In the genomic region with DNA sequence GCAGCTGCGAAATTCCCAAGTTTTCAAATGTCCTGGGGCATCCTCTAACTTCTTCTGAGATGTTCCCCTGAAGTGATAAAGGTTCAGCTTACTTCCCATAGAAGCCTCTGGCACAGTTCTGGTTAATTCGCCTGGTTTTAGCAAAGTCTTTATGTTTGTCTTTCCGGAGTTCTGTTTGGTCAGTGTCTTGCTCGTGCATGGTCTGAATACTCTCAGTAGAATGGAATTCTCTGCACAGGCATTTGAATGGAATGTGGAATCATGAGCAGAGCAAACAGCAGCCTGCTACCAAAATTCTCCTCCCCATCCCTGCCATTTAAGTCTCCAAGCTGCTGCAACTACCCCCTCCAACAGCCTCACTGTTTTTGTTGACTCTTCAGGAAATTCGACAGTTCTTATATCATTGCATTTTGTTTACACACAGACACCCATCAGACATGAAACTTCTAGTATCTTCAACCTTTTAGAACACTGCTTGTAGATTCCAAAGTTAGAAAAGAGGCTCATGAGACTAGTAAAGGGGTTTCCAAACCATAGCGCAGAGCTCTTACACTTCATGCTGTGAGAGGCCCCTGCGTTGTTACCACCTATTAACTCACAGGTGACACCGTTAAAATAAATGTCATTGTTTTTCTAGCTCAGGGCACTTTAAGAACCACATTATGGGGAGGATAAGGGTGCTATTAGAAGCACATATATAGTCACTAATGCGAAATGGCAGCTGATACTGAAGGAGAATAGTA, we compare ENCODE assay signal across 11 cellular contexts.
A peak's percentile ranks its signal among the peaks of the same experiment; 100 is the strongest.
DNase-seq lines count a peak whose midpoint lies in the region; ATAC-seq, FAIRE-seq and TF ChIP-seq lines count a peak whose summit lies in the region.
"Had no signal": no experiment of that assay in that cellular context is flagged by ENCODE, and none has a peak within 500 bp of the region (broad histone marks: within the 10 kb centered on the region; RNA-seq: fewer than 3 reads in every experiment).

No MANE protein-coding gene starts in this region.

- H3K36me3 Mint-ChIP-seq in mesothelial cell of epicardium: no peaks in the 10 kb centered on the region

- no peak for FAIRE-seq in GM12891 (lab: Jason Lieb, UNC)
- FAIRE-seq: GM19239 had no signal

- ATAC-seq in HG02763 (IDR thresholded peaks at IDR 0.05; ENCODE audit: unreplicated experiment) (no peak), HG03571 (IDR thresholded peaks at IDR 0.05; ENCODE audit: unreplicated experiment) (no peak)

- H3K27me3 Mint-ChIP-seq in mesothelial cell of epicardium (ENCODE audit: low read depth): no peaks in the 10 kb centered on the region

- peak overlapping the region; percentile 74 for H3K27ac Mint-ChIP-seq in mesothelial cell of epicardium
- H3K27ac Mint-ChIP-seq: activated T-helper 1 cell treated with anti-CD3 and anti-CD28 coated beads, Interleukin-12 subunit alpha, Interleukin-12 subunit beta, Interleukin-2, Interleukin-4 antibody, amounts not matched to agents 30 ng/mL and 10 ng/mL and 1 ng/mL, durations not matched to agents 14 hours and 24 hours and 36 hours had no signal

- H3K4me1 Mint-ChIP-seq in mesothelial cell of epicardium: peaks cover 9% of the 10 kb centered on the region

- no peak overlapping the region for H3K4me3 ChIP-seq in epithelial cell of proximal tubule (ENCODE audit: low read depth, low read length)

- peaks cover 3% of the 10 kb centered on the region for H3K9me3 Mint-ChIP-seq in mesothelial cell of epicardium
- H3K9me3 Mint-ChIP-seq: activated T-helper 1 cell treated with anti-CD3 and anti-CD28 coated beads, Interleukin-12 subunit alpha, Interleukin-12 subunit beta, Interleukin-2, Interleukin-4 antibody, amounts not matched to agents 30 ng/mL and 10 ng/mL and 1 ng/mL, durations not matched to agents 14 hours and 24 hours and 36 hours had no signal

- TF ChIP-seq POLR2A in GM12891 (IDR thresholded peaks at IDR 0.05; ENCODE audit: low read depth, low read length): no peak

- TF ChIP-seq CTCF in epithelial cell of proximal tubule (conservative IDR thresholded peaks at IDR 0.05; ENCODE audit: low read depth, low read length) (no peak), mesothelial cell of epicardium (IDR thresholded peaks at IDR 0.05; ENCODE audit: unreplicated experiment) (no peak)

- DNase-seq in AG08396 (ENCODE audit: low spot score): peak; percentile 79
- DNase-seq in NCI-H1417 (lab: John Stamatoyannopoulos, UW): peak in 2 of 3 experiments; percentile 42 to 81
- DNase-seq in epithelial cell of proximal tubule (ENCODE audit: low read depth): peak; percentile 36
- no peak for DNase-seq in mesothelial cell of epicardium (ENCODE audit: low spot score in 2 of 2, unreplicated experiment in 2 of 2)
- no peak for DNase-seq in NCI-H510A treated with DMSO at 0.1 percent for 48 hours (lab: John Stamatoyannopoulos, UW)
- no peak for DNase-seq in GM12891 (ENCODE audit: insufficient read length, low spot score)
- DNase-seq: NCI-H1694 treated with DMSO at 0.1 percent for 48 hours had no signal

- no peak overlapping the region for H3K4me3 Mint-ChIP-seq in mesothelial cell of epicardium
- H3K4me3 Mint-ChIP-seq: activated T-helper 1 cell treated with anti-CD3 and anti-CD28 coated beads, Interleukin-12 subunit alpha, Interleukin-12 subunit beta, Interleukin-2, Interleukin-4 antibody, amounts not matched to agents 30 ng/mL and 10 ng/mL and 1 ng/mL, durations not matched to agents 14 hours and 24 hours and 36 hours had no signal

TF ChIP-seq in GM12891, 5 proteins besides CTCF, POLR2A, EP300 and RAD21:
- TF ChIP-seq PAX5 (IDR thresholded peaks at IDR 0.05; ENCODE audit: insufficient read depth, low read length, severe bottlenecking) (no peak), POU2F2 (IDR thresholded peaks at IDR 0.05; ENCODE audit: low read depth, low read length) (no peak), POLR2AphosphoS5 (IDR thresholded peaks at IDR 0.05; ENCODE audit: low read depth, low read length) (no peak), SPI1 (IDR thresholded peaks at IDR 0.05; ENCODE audit: low read depth, low read length) (no peak), TAF1 (IDR thresholded peaks at IDR 0.05; ENCODE audit: low read depth, low read length) (no peak)

Comparison
In these comparisons a context has a peak if more than half of its experiments do, and no peak if none do; other contexts are left out.
1. DNase-seq: peak in AG08396 (single experiment), NCI-H1417 (2 of 3) and epithelial cell of proximal tubule (single experiment); none in mesothelial cell of epicardium (0 of 2), NCI-H510A treated with DMSO at 0.1 percent for 48 hours (single experiment) and GM12891 (single experiment).